Comparison of ENCODE assay signal across 11 cellular contexts in genomic region chr6:29925341-29926080, GRCh38. TPM values are rescaled to one million over a fixed set of nuclear protein-coding genes. Genes with fewer than 3 reads are reported as not detected.
DNase-seq lines count a peak whose midpoint lies in the region; ATAC-seq and TF ChIP-seq lines count a peak whose summit lies in the region.
"Had no signal": no experiment of that assay in that cellular context is flagged by ENCODE, and none has a peak within 500 bp of the region (broad histone marks: within the 10 kb centered on the region; RNA-seq: fewer than 3 reads in every experiment).

No MANE protein-coding gene starts in this region.

- no peak overlapping the region for H3K27ac Mint-ChIP-seq in endothelial cell (ENCODE audit: unreplicated experiment)

- no peaks in the 10 kb centered on the region for H3K36me3 ChIP-seq in GM06990 (ENCODE audit: control insufficient read depth, insufficient read depth, low read length)
- H3K36me3 ChIP-seq in OCI-LY7 (ENCODE audit: insufficient read depth, low read length), result no peaks in the 10 kb centered on the region
- H3K36me3 ChIP-seq in osteoblast (ENCODE audit: insufficient read depth, low read length), result no peaks in the 10 kb centered on the region
- no peaks in the 10 kb centered on the region for H3K36me3 ChIP-seq in smooth muscle cell (ENCODE audit: low read depth)
- H3K36me3 ChIP-seq: sigmoid colon had no signal

- H3K4me1 ChIP-seq in OCI-LY7 (ENCODE audit: insufficient read depth, low read length, poor library complexity, severe bottlenecking) (peaks cover 10% of the 10 kb centered on the region), osteoblast (ENCODE audit: insufficient read depth, low read length) (no peaks in the 10 kb centered on the region), smooth muscle cell (ENCODE audit: low read depth) (no peaks in the 10 kb centered on the region)
- H3K4me1 ChIP-seq: testis had no signal

- TF ChIP-seq CTCF in GM06990 (IDR thresholded peaks at IDR 0.05; ENCODE audit: insufficient read depth, low read length, poor library complexity, severe bottlenecking), result no peak
- TF ChIP-seq CTCF in OCI-LY7 (conservative IDR thresholded peaks at IDR 0.05; ENCODE audit: low read length), result no peak
- no peak for TF ChIP-seq CTCF in endothelial cell (IDR thresholded peaks at IDR 0.05; ENCODE audit: unreplicated experiment)
- no peak for TF ChIP-seq CTCF in osteoblast (IDR thresholded peaks at IDR 0.05; ENCODE audit: extremely low read depth, low read depth, low read length)
- no peak for TF ChIP-seq CTCF in smooth muscle cell (IDR thresholded peaks at IDR 0.05; ENCODE audit: borderline replicate concordance, insufficient read depth, poor library complexity, severe bottlenecking)

- POLR2A ChIA-PET in OCI-LY7 (lab: Charles Lee), result no interaction called here

- intact Hi-C loops in OCI-LY7 (cut with micrococcal nuclease; ENCODE audit: unreplicated experiment), result no loop called here

- H3K27me3 Mint-ChIP-seq in endothelial cell (ENCODE audit: unreplicated experiment), result peaks cover 14% of the 10 kb centered on the region

- H2AFZ ChIP-seq in OCI-LY7 (ENCODE audit: low read length) (no peak overlapping the region), osteoblast (ENCODE audit: low read length) (peak overlapping the region; percentile 94), smooth muscle cell (ENCODE audit: low read depth) (no peak overlapping the region)

- H3K79me2 ChIP-seq in OCI-LY7 (ENCODE audit: insufficient read depth, low read depth, low read length) (no peaks in the 10 kb centered on the region), osteoblast (ENCODE audit: insufficient read depth, low read length) (no peaks in the 10 kb centered on the region), smooth muscle cell (ENCODE audit: low read depth) (no peaks in the 10 kb centered on the region)

- H3K4me2 ChIP-seq in OCI-LY7 (ENCODE audit: low read length) (peak overlapping the region; percentile 76; the same call in 1 of the 2 replicates), osteoblast (ENCODE audit: insufficient read depth, low read length) (peak overlapping the region; percentile 73), smooth muscle cell (no peak overlapping the region)

- DNase-seq in GM06990 (ENCODE audit: extremely low read depth, insufficient read length) (no peak), OCI-LY7 (ENCODE audit: low spot score) (no peak), endothelial cell (ENCODE audit: low spot score) (no peak), osteoblast (ENCODE audit: insufficient read length, low spot score, missing footprints) (no peak), smooth muscle cell (lab: John Stamatoyannopoulos, UW; ENCODE audit: unreplicated experiment) (no peak), NCI-H2171 (lab: John Stamatoyannopoulos, UW) (no peak)
- no peak for DNase-seq in stimulated activated naive CD4-positive, alpha-beta T cell treated with Interleukin-2 at 50 U/mL for 16 hours (lab: John Stamatoyannopoulos, UW)
- DNase-seq: testis had no signal

- H3K4me3 ChIP-seq in GM06990 (replicated peaks; ENCODE audit: low read depth, low read length), result peak overlapping the region; percentile 74
- no peak overlapping the region for H3K4me3 ChIP-seq in OCI-LY7 (ENCODE audit: low read depth, low read length, poor library complexity, severe bottlenecking)
- H3K4me3 ChIP-seq in osteoblast (ENCODE audit: insufficient read depth, low read length), result peak overlapping the region; percentile 79
- H3K4me3 ChIP-seq in smooth muscle cell, result no peak overlapping the region

- whole genome bisulfite sequencing in smooth muscle cell (ENCODE audit: low lambda C conversion rate), result 65% methylated on average over 17 of the region's 17 CpGs

- CTCF ChIA-PET in OCI-LY7 (lab: Charles Lee; ENCODE audit: unreplicated experiment), result no interaction called here

- no peaks in the 10 kb centered on the region for H4K20me1 ChIP-seq in OCI-LY7 (ENCODE audit: insufficient read depth, low read length)
- no peaks in the 10 kb centered on the region for H4K20me1 ChIP-seq in osteoblast (ENCODE audit: insufficient read depth, low read length)
- H4K20me1 ChIP-seq in smooth muscle cell (ENCODE audit: low read depth), result no peaks in the 10 kb centered on the region

- no peaks in the 10 kb centered on the region for H3K36me3 Mint-ChIP-seq in endothelial cell (ENCODE audit: low read depth, unreplicated experiment)

- H3K4me1 Mint-ChIP-seq in endothelial cell (ENCODE audit: unreplicated experiment), result peaks cover 6% of the 10 kb centered on the region

- no peaks in the 10 kb centered on the region for H3K9me2 ChIP-seq in OCI-LY7 (ENCODE audit: insufficient read depth, low read length)

- no peak for ATAC-seq in GM21360 (IDR thresholded peaks at IDR 0.05; ENCODE audit: unreplicated experiment)
- ATAC-seq: PC-3 had no signal

- H3K27ac ChIP-seq in OCI-LY7 (ENCODE audit: low read depth, low read length, poor library complexity, severe bottlenecking) (no peak overlapping the region), osteoblast (ENCODE audit: low read depth, low read length) (peak overlapping the region; percentile 66), smooth muscle cell (ENCODE audit: low read depth) (no peak overlapping the region)

- H3K4me3 Mint-ChIP-seq in endothelial cell (ENCODE audit: unreplicated experiment), result peak overlapping the region; percentile 87

- no peaks in the 10 kb centered on the region for H3K9me3 ChIP-seq in OCI-LY7 (ENCODE audit: low read length)
- no peaks in the 10 kb centered on the region for H3K9me3 ChIP-seq in osteoblast (ENCODE audit: low read depth, low read length)
- no peaks in the 10 kb centered on the region for H3K9me3 ChIP-seq in smooth muscle cell (replicated peaks; ENCODE audit: low read depth)
- H3K9me3 ChIP-seq: sigmoid colon, testis had no signal

- no TSS peak for BruUV-seq in OCI-LY7 (replicated peaks; lab: Mats Ljungman, UMichigan)

- H3K27me3 ChIP-seq in GM06990 (replicated peaks; ENCODE audit: control insufficient read depth, insufficient read depth, low read length) (no peaks in the 10 kb centered on the region), osteoblast (ENCODE audit: insufficient read depth, low read length) (no peaks in the 10 kb centered on the region), smooth muscle cell (ENCODE audit: low read depth) (peaks cover 6% of the 10 kb centered on the region)
- H3K27me3 ChIP-seq: sigmoid colon, testis had no signal

- H3K9ac ChIP-seq in smooth muscle cell (ENCODE audit: low read depth), result no peak overlapping the region

- no peaks in the 10 kb centered on the region for H3K9me3 Mint-ChIP-seq in endothelial cell (ENCODE audit: unreplicated experiment)

- no peaks in the 10 kb centered on the region for H3F3A ChIP-seq in smooth muscle cell (ENCODE audit: low read depth)

RNA-seq across cellular contexts. Expression of gene HLA-A, which starts 16.8 kb away (rescaled TPM):
- 672 and 804 TPM in 2 replicates for total RNA-seq in OCI-LY7 (2014; rRNA removed; shearing (Covaris generic))
- total RNA-seq in OCI-LY7 (2022) (393 and 415 TPM in 2 replicates), endothelial cell (ENCODE audit: unreplicated experiment) (167 TPM), osteoblast (268 and 292 TPM in 2 replicates), smooth muscle cell (287 and 310 TPM in 2 replicates)
- polyA plus RNA-seq in smooth muscle cell, result 489 and 558 TPM in 2 replicates

Comparison
In these comparisons a context has a peak if more than half of its experiments do, and no peak if none do; other contexts are left out.
1. H3K4me3 ChIP-seq: peak in GM06990 (single experiment) and osteoblast (single experiment); none in OCI-LY7 (single experiment) and smooth muscle cell (single experiment).